23 cellular contexts compared by ENCODE assay signal in genomic region chr9:14535161-14535930, GRCh38.
DNase-seq lines count a peak whose midpoint lies in the region; ATAC-seq and TF ChIP-seq lines count a peak whose summit lies in the region.
"Had no signal": no experiment of that assay in that cellular context is flagged by ENCODE, and none has a peak within 500 bp of the region (broad histone marks: within the 10 kb centered on the region; RNA-seq: fewer than 3 reads in every experiment).

No MANE protein-coding gene starts in this region.

- intact Hi-C loops in Right ventricle myocardium inferior (cut with DNase I) = no loop called here
- intact Hi-C loops in cardiac septum (cut with DNase I) = no loop called here
- intact Hi-C loops in mammary epithelial cell (cut with micrococcal nuclease) = no loop called here
- intact Hi-C loops in colonic mucosa (cut with DNase I) = no loop called here

- no peaks in the 10 kb centered on the region for H3K79me2 ChIP-seq in mammary epithelial cell (ENCODE audit: insufficient read depth, low read length)

- in situ Hi-C loops in mammary epithelial cell (cut with MboI; ENCODE audit: low sequenced_read_pairs in 2 of 2) = no loop called here

- no TSS peak for BruUV-seq in mammary epithelial cell (replicated peaks; lab: Mats Ljungman, UMichigan)

- H3K27me3 ChIP-seq in mammary epithelial cell (ENCODE audit: insufficient read depth, low read length) (no peaks in the 10 kb centered on the region), lung (ENCODE audit: control insufficient read depth, insufficient read depth) (no peaks in the 10 kb centered on the region), colonic mucosa (no peaks in the 10 kb centered on the region)
- H3K27me3 ChIP-seq: gastroesophageal sphincter, tibial artery had no signal

- dilution Hi-C loops in mammary epithelial cell (cut with HindIII; ENCODE audit: low sequenced_read_pairs) = no loop called here

- no peaks in the 10 kb centered on the region for H3K36me3 ChIP-seq in mammary epithelial cell (ENCODE audit: insufficient read depth, low read length)
- no peaks in the 10 kb centered on the region for H3K36me3 ChIP-seq in lung (ENCODE audit: control insufficient read depth in 2 of 2, insufficient read depth in 2 of 2, low read length in 2 of 2)
- H3K36me3 ChIP-seq in colonic mucosa = no peaks in the 10 kb centered on the region
- H3K36me3 ChIP-seq: gastroesophageal sphincter, tibial artery had no signal

- H3K4me3 ChIP-seq in mammary epithelial cell (replicated peaks in 1 of 3; ENCODE audit: insufficient read depth in 1 of 3, low read depth in 2 of 3, low read length in 3 of 3) (no peak overlapping the region), lung (no peak overlapping the region), colonic mucosa (no peak overlapping the region)
- H3K4me3 ChIP-seq: gastroesophageal sphincter, PC-9, tibial artery had no signal

- no peak for DNase-seq in Right ventricle myocardium inferior (ENCODE audit: missing footprints)
- DNase-seq in cardiac septum (ENCODE audit: low spot score) = no peak
- no peak for DNase-seq in mammary epithelial cell
- DNase-seq in lung (ENCODE audit: low spot score) = no peak
- no peak for DNase-seq in ecto neural progenitor cell (ENCODE audit: low spot score)
- DNase-seq in colonic mucosa = no peak
- DNase-seq in NCI-H2029 (lab: John Stamatoyannopoulos, UW) = no peak
- DNase-seq: activated CD4-positive, alpha-beta T cell treated with anti-CD3 and anti-CD28 coated beads for 36 hours; activated naive CD4-positive, alpha-beta T cell treated with anti-CD3 and anti-CD28 coated beads for 36 hours; activated T-cell treated with anti-CD3 and anti-CD28 coated beads, Interleukin-2, amount 50 U/mL, for 4 hours; DMS53; effector CD8-positive, alpha-beta T cell; GDM1; NCI-H146; NCI-H526 treated with DMSO at 0.1 percent for 48 hours; occipital lobe; PC-9; SIG-M5; T-cell; tibial artery had no signal

- H3K27ac ChIP-seq in mammary epithelial cell (ENCODE audit: insufficient read depth, low read depth, low read length) (no peak overlapping the region), lung (ENCODE audit: low read depth in 1 of 2, low read length in 1 of 2) (peak overlapping the region in 1 of 2 donors; percentile 38), colonic mucosa (no peak overlapping the region)
- H3K27ac ChIP-seq: gastroesophageal sphincter, PC-9, tibial artery had no signal

- peak overlapping the region; percentile 77 for H2AFZ ChIP-seq in mammary epithelial cell (ENCODE audit: low read depth, low read length)
- H2AFZ ChIP-seq: PC-9 had no signal

- CTCF ChIA-PET in mammary epithelial cell (lab: Charles Lee; ENCODE audit: low non-redundant PET) = no interaction called here

- no peak for TF ChIP-seq CTCF in mammary epithelial cell (conservative IDR thresholded peaks at IDR 0.05 in 1 of 2, IDR thresholded peaks at IDR 0.05 in 1 of 2; ENCODE audit: extremely low read depth in 1 of 2, insufficient read depth in 1 of 2, low read depth in 1 of 2, low read length in 2 of 2)
- no peak for TF ChIP-seq CTCF in lung (IDR thresholded peaks at IDR 0.05; ENCODE audit: control extremely low read depth, extremely low read depth)
- no peak for TF ChIP-seq CTCF in colonic mucosa (IDR thresholded peaks at IDR 0.05)

- no peak overlapping the region for H3K9ac ChIP-seq in mammary epithelial cell (ENCODE audit: insufficient read depth, low read length)
- no peak overlapping the region for H3K9ac ChIP-seq in colonic mucosa (ENCODE audit: low read depth in 2 of 2, low read length in 2 of 2)

- no peaks in the 10 kb centered on the region for H3K9me3 ChIP-seq in mammary epithelial cell (replicated peaks; ENCODE audit: insufficient read depth, low read length)
- H3K9me3 ChIP-seq in lung (ENCODE audit: control insufficient read depth in 2 of 2, insufficient read depth in 1 of 2, low read length in 1 of 2) = no peaks in the 10 kb centered on the region
- no peaks in the 10 kb centered on the region for H3K9me3 ChIP-seq in colonic mucosa
- H3K9me3 ChIP-seq: gastroesophageal sphincter, tibial artery had no signal

- no peaks in the 10 kb centered on the region for H4K20me1 ChIP-seq in mammary epithelial cell (ENCODE audit: insufficient read depth, low read length)

- H3K4me2 ChIP-seq in mammary epithelial cell (ENCODE audit: insufficient read depth, low read depth, low read length) = no peak overlapping the region
- H3K4me2 ChIP-seq: PC-9 had no signal

- WGBS in mammary epithelial cell (ENCODE audit: low coverage, missing lambda C conversion rate) = 28% methylated on average over 12 of the region's 12 CpGs
- WGBS in lung, 2 donors = 70 to 78% methylated on average over 12 of the region's 12 CpGs

- ATAC-seq in Right ventricle myocardium inferior (peak; percentile 92), lung (ENCODE audit: insufficient read depth, low FRiP score) (peak; percentile 5), HG03135 (IDR thresholded peaks at IDR 0.05; ENCODE audit: unreplicated experiment) (no peak)
- ATAC-seq: activated CD4-positive, alpha-beta T cell treated with anti-CD3 and anti-CD28 coated beads for 36 hours; activated T-cell treated with anti-CD3 and anti-CD28 coated beads, Interleukin-2, amount 50 U/mL, for 4 hours; esophagus mucosa; gastroesophageal sphincter; T-cell had no signal

- H3K4me1 ChIP-seq in mammary epithelial cell (ENCODE audit: insufficient read depth, low read length) = peaks cover 6% of the 10 kb centered on the region
- H3K4me1 ChIP-seq in lung (ENCODE audit: control insufficient read depth in 2 of 2, insufficient read depth in 2 of 2, low read length in 2 of 2) = no peaks in the 10 kb centered on the region
- H3K4me1 ChIP-seq in colonic mucosa = no peaks in the 10 kb centered on the region
- H3K4me1 ChIP-seq: gastroesophageal sphincter, tibial artery had no signal
